In genomic region chr1:67700692-67701410, GRCh38 we compare ENCODE assay signal across 8 cellular contexts. TPM values are rescaled to one million over a fixed set of nuclear protein-coding genes. Genes with fewer than 3 reads are reported as not detected.
DNase-seq lines count a peak whose midpoint lies in the region; ATAC-seq and TF ChIP-seq lines count a peak whose summit lies in the region.

No MANE protein-coding gene starts in this region.

- H3K36me3 Mint-ChIP-seq in activated T-helper 2 cell treated with anti-CD3 and anti-CD28 coated beads, Interferon-gamma antibody, Interleukin-2, Interleukin-4, amounts not matched to agents 10 μg/mL and 5 μg/mL and 100 μg/mL, durations not matched to agents 14 hours and 24 hours and 36 hours (ENCODE audit: low read depth) = no peaks in the 10 kb centered on the region

- TF ChIP-seq CTCF in left lung (IDR thresholded peaks at IDR 0.05) (no peak), coronary artery (IDR thresholded peaks at IDR 0.05) (no peak), foreskin fibroblast (IDR thresholded peaks at IDR 0.05; ENCODE audit: low read depth, low read length) (no peak)

- H3K9me3 ChIP-seq in left lung = no peaks in the 10 kb centered on the region

- no peaks in the 10 kb centered on the region for H3K4me1 ChIP-seq in left lung

- no peak overlapping the region for H3K4me3 Mint-ChIP-seq in activated T-helper 2 cell treated with anti-CD3 and anti-CD28 coated beads, Interferon-gamma antibody, Interleukin-2, Interleukin-4, amounts not matched to agents 10 μg/mL and 5 μg/mL and 100 μg/mL, durations not matched to agents 14 hours and 24 hours and 36 hours (ENCODE audit: low read depth)

- no peak overlapping the region for H3K27ac ChIP-seq in left lung
- H3K27ac ChIP-seq in coronary artery = no peak overlapping the region

- H3K4me3 ChIP-seq in left lung = no peak overlapping the region
- H3K4me3 ChIP-seq in coronary artery = no peak overlapping the region
- H3K4me3 ChIP-seq in foreskin fibroblast (ENCODE audit: low read depth in 1 of 2, low read length in 2 of 2) = no peak overlapping the region

- peak; percentile 80 for ATAC-seq in GM18511 (IDR thresholded peaks at IDR 0.05; ENCODE audit: unreplicated experiment)
- ATAC-seq in HG03439 (IDR thresholded peaks at IDR 0.05; ENCODE audit: unreplicated experiment) = peak; percentile 67
- peak; percentile 64 for ATAC-seq in left lung

- no peak for DNase-seq in activated T-helper 2 cell treated with anti-CD3 and anti-CD28 coated beads, Interferon-gamma antibody, Interleukin-2, Interleukin-4, amounts not matched to agents 10 μg/mL and 5 μg/mL and 100 μg/mL, durations not matched to agents 14 hours and 24 hours and 36 hours (ENCODE audit: low spot score)
- DNase-seq in left lung (no peak), NCI-H187 (lab: John Stamatoyannopoulos, UW) (no peak), coronary artery (ENCODE audit: low spot score) (no peak), ACHN (no peak), foreskin fibroblast (no peak)

- no peaks in the 10 kb centered on the region for H3K9me3 Mint-ChIP-seq in activated T-helper 2 cell treated with anti-CD3 and anti-CD28 coated beads, Interferon-gamma antibody, Interleukin-2, Interleukin-4, amounts not matched to agents 10 μg/mL and 5 μg/mL and 100 μg/mL, durations not matched to agents 14 hours and 24 hours and 36 hours

- no peaks in the 10 kb centered on the region for H3K36me3 ChIP-seq in left lung

- no peaks in the 10 kb centered on the region for H3K27me3 ChIP-seq in left lung

- intact Hi-C loops in activated T-helper 2 cell treated with anti-CD3 and anti-CD28 coated beads, Interferon-gamma antibody, Interleukin-2, Interleukin-4, amounts not matched to agents 10 μg/mL and 5 μg/mL and 100 μg/mL, durations not matched to agents 14 hours and 24 hours and 36 hours (cut with micrococcal nuclease) = loop anchor here (1.0 to 2.0 kb wide), 2 partner anchors 17 to 22 kb away; no protein-coding TSS in a partner anchor
- intact Hi-C loops in left lung (cut with DNase I) = no loop called here

- in situ Hi-C loops in ACHN (cut with HindIII; ENCODE audit: low pct_ligation_motif_present, low pct_unique_long_range_greater_than_20kb, low sequenced_read_pairs) = no loop called here

- H3K27ac Mint-ChIP-seq in activated T-helper 2 cell treated with anti-CD3 and anti-CD28 coated beads, Interferon-gamma antibody, Interleukin-2, Interleukin-4, amounts not matched to agents 10 μg/mL and 5 μg/mL and 100 μg/mL, durations not matched to agents 14 hours and 24 hours and 36 hours = peak overlapping the region; percentile 83

- peaks cover 4% of the 10 kb centered on the region for H3K27me3 Mint-ChIP-seq in activated T-helper 2 cell treated with anti-CD3 and anti-CD28 coated beads, Interferon-gamma antibody, Interleukin-2, Interleukin-4, amounts not matched to agents 10 μg/mL and 5 μg/mL and 100 μg/mL, durations not matched to agents 14 hours and 24 hours and 36 hours (ENCODE audit: low read depth)

- H3K4me1 Mint-ChIP-seq in activated T-helper 2 cell treated with anti-CD3 and anti-CD28 coated beads, Interferon-gamma antibody, Interleukin-2, Interleukin-4, amounts not matched to agents 10 μg/mL and 5 μg/mL and 100 μg/mL, durations not matched to agents 14 hours and 24 hours and 36 hours (ENCODE audit: low read depth) = peaks cover 22% of the 10 kb centered on the region

RNA-seq across cellular contexts. Expression of gene GADD45A, which starts 15.8 kb away (rescaled TPM):
- total RNA-seq in activated T-helper 2 cell treated with anti-CD3 and anti-CD28 coated beads, Interferon-gamma antibody, Interleukin-2, Interleukin-4, amounts not matched to agents 10 μg/mL and 5 μg/mL and 100 μg/mL, durations not matched to agents 14 hours and 24 hours and 36 hours = 30.3 and 33.5 TPM in 2 replicates
- 10 to 100 TPM; 29.1 to 30.9 TPM for total RNA-seq in left lung
